Comparison of ENCODE assay signal across 6 cellular contexts in genomic region chr7:12931465-12931864, GRCh38.
A peak's percentile ranks its signal among the peaks of the same experiment; 100 is the strongest.
DNase-seq lines count a peak whose midpoint lies in the region; ATAC-seq, FAIRE-seq and TF ChIP-seq lines count a peak whose summit lies in the region.
"Not testable (repeated sequence)": the region's sequence is repeated elsewhere in the genome, so short reads cannot be mapped to it uniquely, and the experiment has no call there.

No MANE protein-coding gene starts in this region.

- not testable (repeated sequence) for H3K27me3 Mint-ChIP-seq in GM23338 (ENCODE audit: insufficient read depth, low read depth, poor library complexity)

- H3F3A ChIP-seq in GM23338 (replicated peaks; ENCODE audit: low read depth); smooth muscle cell (ENCODE audit: low read depth): not testable (repeated sequence)

- H3K4me1 ChIP-seq in GM23338 (ENCODE audit: insufficient read depth); lower lobe of right lung: not testable (repeated sequence)
- peaks cover 12% of the 10 kb centered on the region for H3K4me1 ChIP-seq in smooth muscle cell (ENCODE audit: low read depth)

- DNase-seq in GM23338 (ENCODE audit: low spot score); bronchial epithelial cell (ENCODE audit: low read depth); lower lobe of right lung; smooth muscle cell (lab: John Stamatoyannopoulos, UW; ENCODE audit: unreplicated experiment): not testable (repeated sequence)
- DNase-seq in NCI-H2107 (lab: John Stamatoyannopoulos, UW), result peak; percentile 6
- DNase-seq in SK-N-DZ (ENCODE audit: low spot score), result peak; percentile 74

- H3K27me3 ChIP-seq in GM23338 (ENCODE audit: insufficient read depth); bronchial epithelial cell (ENCODE audit: control insufficient read depth, insufficient read depth, low read length); lower lobe of right lung (ENCODE audit: low read depth); smooth muscle cell (ENCODE audit: low read depth): not testable (repeated sequence)

- not testable (repeated sequence) for H3K27ac Mint-ChIP-seq in GM23338

- H3K4me3 ChIP-seq in GM23338; bronchial epithelial cell (ENCODE audit: low read depth, low read length); smooth muscle cell: not testable (repeated sequence)
- peak overlapping the region; percentile 22 for H3K4me3 ChIP-seq in lower lobe of right lung

- H3K9me3 Mint-ChIP-seq in GM23338, result not testable (repeated sequence)

- 96% methylated on average over 19 of the region's 19 CpGs for WGBS in smooth muscle cell (ENCODE audit: low lambda C conversion rate)

- not testable (repeated sequence) for H3K4me2 ChIP-seq in GM23338, smooth muscle cell

- H4K20me1 ChIP-seq in GM23338 (replicated peaks; ENCODE audit: insufficient read depth); smooth muscle cell (ENCODE audit: low read depth): not testable (repeated sequence)

- H2AFZ ChIP-seq in GM23338 (peak overlapping the region; percentile 64; the same call in 1 of the 2 replicates), smooth muscle cell (ENCODE audit: low read depth) (peak overlapping the region; percentile 12)

- not testable (repeated sequence) for H3K9ac ChIP-seq in smooth muscle cell (ENCODE audit: low read depth)

- H3K79me2 ChIP-seq in GM23338 (replicated peaks; ENCODE audit: insufficient read depth); smooth muscle cell (ENCODE audit: low read depth): not testable (repeated sequence)

- H3K36me3 ChIP-seq in GM23338 (ENCODE audit: insufficient read depth); bronchial epithelial cell (ENCODE audit: control insufficient read depth, insufficient read depth, low read length); lower lobe of right lung; smooth muscle cell (ENCODE audit: low read depth): not testable (repeated sequence)

- H3K9me3 ChIP-seq in lower lobe of right lung; smooth muscle cell (replicated peaks; ENCODE audit: low read depth): not testable (repeated sequence)

- H3K27ac ChIP-seq in GM23338 (ENCODE audit: low read depth); lower lobe of right lung; smooth muscle cell (ENCODE audit: low read depth): not testable (repeated sequence)

- H3K4me1 Mint-ChIP-seq in GM23338, result peaks cover 12% of the 10 kb centered on the region

- not testable (repeated sequence) for H3K4me3 Mint-ChIP-seq in GM23338

- FAIRE-seq in bronchial epithelial cell (lab: Jason Lieb, UNC), result peak; percentile 68

- TF ChIP-seq CTCF in GM23338 (conservative IDR thresholded peaks at IDR 0.05; ENCODE audit: low read depth in 2 of 2); bronchial epithelial cell (IDR thresholded peaks at IDR 0.05; ENCODE audit: insufficient read depth, low read length, severe bottlenecking); lower lobe of right lung (IDR thresholded peaks at IDR 0.05); smooth muscle cell (IDR thresholded peaks at IDR 0.05; ENCODE audit: borderline replicate concordance, insufficient read depth, poor library complexity, severe bottlenecking): not testable (repeated sequence)

- not testable (repeated sequence) for ATAC-seq in GM23338, lower lobe of right lung

- not testable (repeated sequence) for H3K36me3 Mint-ChIP-seq in GM23338 (ENCODE audit: low read depth)

- intact Hi-C loops in lower lobe of right lung (cut with DNase I), result not testable (repeated sequence)

- H3K9me2 ChIP-seq in GM23338 (ENCODE audit: insufficient read depth), result not testable (repeated sequence)
